Comparison of ENCODE assay signal across 1 cellular context in the genomic region with DNA sequence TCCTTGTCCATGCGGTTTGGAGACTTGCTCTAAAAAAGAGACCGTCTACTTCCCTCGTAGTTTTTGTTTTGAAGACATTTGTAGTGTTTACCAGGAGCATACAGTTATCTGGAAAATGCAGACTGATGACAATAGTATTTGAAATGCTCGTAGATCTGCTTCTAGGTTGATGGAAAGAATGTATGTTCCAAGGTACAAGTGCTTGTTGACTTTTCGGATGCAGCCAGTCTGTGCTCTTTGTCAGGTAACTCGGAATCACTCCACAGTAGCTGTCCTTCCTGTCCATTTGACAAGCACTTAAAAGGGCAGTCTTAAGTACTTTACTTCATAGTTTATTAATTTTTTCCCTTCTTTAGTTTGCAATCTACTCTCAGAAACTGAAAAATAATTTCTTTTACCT.
TF ChIP-seq lines count a peak whose summit lies in the region.

No MANE protein-coding gene starts in this region.

TF ChIP-seq in HepG2, 621 proteins besides CTCF, POLR2A, EP300 and RAD21 (continued from another document):
- TF ChIP-seq POGK (CRISPR knock-in tag; conservative IDR thresholded peaks at IDR 0.05) (no peak), HOXD1 (CRISPR knock-in tag; IDR thresholded peaks at IDR 0.05) (no peak), ZNF468 (CRISPR knock-in tag; IDR thresholded peaks at IDR 0.05) (no peak), ZNF776 (CRISPR knock-in tag; IDR thresholded peaks at IDR 0.05) (no peak), CHD2 (IDR thresholded peaks at IDR 0.05; ENCODE audit: low read depth, low read length) (no peak), GPN1 (CRISPR knock-in tag; IDR thresholded peaks at IDR 0.05; ENCODE audit: borderline replicate concordance) (no peak), AGO1 (IDR thresholded peaks at IDR 0.05; ENCODE audit: low read depth, low read length, poor library complexity, severe bottlenecking) (no peak), GLI4 (CRISPR knock-in tag; IDR thresholded peaks at IDR 0.05; ENCODE audit: borderline replicate concordance) (no peak), ZNF430 (CRISPR knock-in tag; IDR thresholded peaks at IDR 0.05) (no peak)
- TF ChIP-seq, protein P1, sequence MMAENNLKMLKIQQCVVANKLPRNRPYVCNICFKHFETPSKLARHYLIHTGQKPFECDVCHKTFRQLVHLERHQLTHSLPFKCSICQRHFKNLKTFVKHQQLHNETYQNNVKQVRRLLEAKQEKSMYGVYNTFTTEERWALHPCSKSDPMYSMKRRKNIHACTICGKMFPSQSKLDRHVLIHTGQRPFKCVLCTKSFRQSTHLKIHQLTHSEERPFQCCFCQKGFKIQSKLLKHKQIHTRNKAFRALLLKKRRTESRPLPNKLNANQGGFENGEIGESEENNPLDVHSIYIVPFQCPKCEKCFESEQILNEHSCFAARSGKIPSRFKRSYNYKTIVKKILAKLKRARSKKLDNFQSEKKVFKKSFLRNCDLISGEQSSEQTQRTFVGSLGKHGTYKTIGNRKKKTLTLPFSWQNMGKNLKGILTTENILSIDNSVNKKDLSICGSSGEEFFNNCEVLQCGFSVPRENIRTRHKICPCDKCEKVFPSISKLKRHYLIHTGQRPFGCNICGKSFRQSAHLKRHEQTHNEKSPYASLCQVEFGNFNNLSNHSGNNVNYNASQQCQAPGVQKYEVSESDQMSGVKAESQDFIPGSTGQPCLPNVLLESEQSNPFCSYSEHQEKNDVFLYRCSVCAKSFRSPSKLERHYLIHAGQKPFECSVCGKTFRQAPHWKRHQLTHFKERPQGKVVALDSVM (CRISPR knock-in tag; IDR thresholded peaks at IDR 0.05), result no peak
TF ChIP-seq in HepG2: peak in this region for 14.
